ENCODE assay signal across 8 cellular contexts in the genomic region with DNA sequence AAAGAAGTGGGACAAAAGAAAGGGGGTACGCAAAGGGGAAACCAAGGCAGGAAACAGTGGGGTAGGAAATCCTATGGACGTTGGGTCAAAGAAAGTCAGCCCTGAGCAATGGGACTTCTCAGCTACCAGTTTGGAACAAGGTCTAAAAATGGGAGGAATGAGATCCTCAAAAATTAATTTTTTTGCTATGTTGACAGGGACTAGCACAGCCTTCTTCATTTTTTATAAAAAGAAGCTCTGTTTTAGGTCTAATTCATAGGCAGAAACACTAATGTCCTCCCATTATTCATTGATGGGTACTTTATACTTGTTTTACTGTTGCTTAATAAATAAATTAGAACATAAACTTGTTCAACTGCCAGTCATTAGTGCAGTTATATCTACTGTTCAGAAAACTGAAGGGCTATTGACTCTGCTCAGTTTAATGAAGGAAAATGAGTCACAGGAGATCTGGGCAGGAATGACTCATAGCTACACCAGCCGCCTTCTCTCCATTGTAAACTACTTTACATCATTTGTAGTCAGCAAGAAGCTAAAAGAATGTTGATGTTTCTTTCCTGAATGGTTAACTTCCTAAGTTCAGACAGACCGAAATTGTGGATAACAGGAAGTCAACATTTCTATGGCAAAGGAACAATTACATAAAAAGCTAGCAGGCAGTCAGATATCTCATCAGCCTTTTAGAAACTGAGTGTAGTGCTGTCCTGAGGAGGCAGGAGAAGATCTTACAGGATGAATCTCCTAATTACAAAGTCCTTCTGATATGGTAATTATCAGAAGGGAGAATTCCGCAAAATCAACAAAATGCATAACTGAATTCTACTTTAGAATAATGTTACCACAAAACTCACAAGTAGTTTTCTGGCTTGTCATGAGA.
A peak's percentile ranks its signal among the peaks of the same experiment; 100 is the strongest.
DNase-seq lines count a peak whose midpoint lies in the region; ATAC-seq and TF ChIP-seq lines count a peak whose summit lies in the region.

No MANE protein-coding gene starts in this region.

- DNase-seq in BJ (ENCODE audit: low read depth) (peak; percentile 35), choroid plexus epithelial cell (ENCODE audit: low read depth) (peak; percentile 59), medulla oblongata (ENCODE audit: extremely low spot score) (peak; percentile 5), germinal center (ENCODE audit: low spot score) (no peak), ureter (ENCODE audit: low spot score) (no peak)
- no peak for DNase-seq in stimulated activated naive CD8-positive, alpha-beta T cell treated with anti-CD3 and anti-CD28 coated beads, Interleukin-15, amount 100 ng/mL, for 72 hours
- DNase-seq in activated naive CD4-positive, alpha-beta T cell treated with anti-CD3 and anti-CD28 coated beads, Interleukin-2, amount 50 U/mL, for 16 hours, result no peak

- H3K4me1 ChIP-seq in HUES6 (ENCODE audit: control insufficient read depth, insufficient read depth, low read length), result peaks cover 13% of the 10 kb centered on the region

- H3K36me3 ChIP-seq in BJ (ENCODE audit: control insufficient read depth, insufficient read depth, low read length) (no peaks in the 10 kb centered on the region), HUES6 (ENCODE audit: control insufficient read depth, insufficient read depth, low read length) (no peaks in the 10 kb centered on the region)

- peak overlapping the region; percentile 48; the same call in 1 of the 2 replicates for H3K27ac ChIP-seq in HUES6 (ENCODE audit: low read depth, low read length)

- CTCF ChIA-PET in BJ (lab: Yijun Ruan, JAX), result no interaction called here

- no peak overlapping the region for H3K27ac Mint-ChIP-seq in stimulated activated naive CD8-positive, alpha-beta T cell treated with anti-CD3 and anti-CD28 coated beads, Interleukin-15, amount 100 ng/mL, for 72 hours

- no peak for ATAC-seq in stimulated activated naive CD8-positive, alpha-beta T cell treated with anti-CD3 and anti-CD28 coated beads, Interleukin-15, amount 100 ng/mL, for 72 hours

- H3K27me3 Mint-ChIP-seq in stimulated activated naive CD8-positive, alpha-beta T cell treated with anti-CD3 and anti-CD28 coated beads, Interleukin-15, amount 100 ng/mL, for 72 hours, result no peaks in the 10 kb centered on the region

- no peak for TF ChIP-seq CTCF in BJ (IDR thresholded peaks at IDR 0.05; ENCODE audit: insufficient read depth, low read depth, low read length)
- TF ChIP-seq CTCF in choroid plexus epithelial cell (conservative IDR thresholded peaks at IDR 0.05; ENCODE audit: low read depth, low read length), result no peak

- H3K4me1 Mint-ChIP-seq in stimulated activated naive CD8-positive, alpha-beta T cell treated with anti-CD3 and anti-CD28 coated beads, Interleukin-15, amount 100 ng/mL, for 72 hours, result no peaks in the 10 kb centered on the region

- POLR2A ChIA-PET in BJ (lab: Charles Lee), result no interaction called here

- H3K4me3 ChIP-seq in BJ (ENCODE audit: low read depth, low read length) (no peak overlapping the region), HUES6 (ENCODE audit: low read depth, low read length) (no peak overlapping the region), choroid plexus epithelial cell (ENCODE audit: low read depth, low read length) (no peak overlapping the region)

- no peaks in the 10 kb centered on the region for H3K9me3 Mint-ChIP-seq in stimulated activated naive CD8-positive, alpha-beta T cell treated with anti-CD3 and anti-CD28 coated beads, Interleukin-15, amount 100 ng/mL, for 72 hours

- H3K4me3 Mint-ChIP-seq in stimulated activated naive CD8-positive, alpha-beta T cell treated with anti-CD3 and anti-CD28 coated beads, Interleukin-15, amount 100 ng/mL, for 72 hours, result no peak overlapping the region

- H3K9ac ChIP-seq in HUES6 (ENCODE audit: low read length), result peak overlapping the region; percentile 10

- no peaks in the 10 kb centered on the region for H3K9me3 ChIP-seq in HUES6 (ENCODE audit: control insufficient read depth, insufficient read depth, low read depth, low read length)

- no peaks in the 10 kb centered on the region for H3K27me3 ChIP-seq in BJ (ENCODE audit: control insufficient read depth, insufficient read depth, low read length)
- no peaks in the 10 kb centered on the region for H3K27me3 ChIP-seq in HUES6 (ENCODE audit: control insufficient read depth, insufficient read depth, low read length)

Comparison
In these comparisons a context has a peak if more than half of its experiments do, and no peak if none do; other contexts are left out.
1. DNase-seq: peak in BJ (single experiment), choroid plexus epithelial cell (single experiment) and medulla oblongata (single experiment); none in stimulated activated naive CD8-positive, alpha-beta T cell treated with anti-CD3 and anti-CD28 coated beads, Interleukin-15, amount 100 ng/mL, for 72 hours (0 of 2), germinal center (single experiment), ureter (single experiment) and activated naive CD4-positive, alpha-beta T cell treated with anti-CD3 and anti-CD28 coated beads, Interleukin-2, amount 50 U/mL, for 16 hours (single experiment).